Comparison of ENCODE assay signal across 23 cellular contexts in genomic region chr7:121404348-121404747, GRCh38. TPM values are rescaled to one million over a fixed set of nuclear protein-coding genes. Genes with fewer than 3 reads are reported as not detected.
DNase-seq lines count a peak whose midpoint lies in the region; TF ChIP-seq lines count a peak whose summit lies in the region.
"Had no signal": no experiment of that assay in that cellular context is flagged by ENCODE, and none has a peak within 500 bp of the region (broad histone marks: within the 10 kb centered on the region; RNA-seq: fewer than 3 reads in every experiment).

No MANE protein-coding gene starts in this region.

- CTCF ChIA-PET in GM10248 (lab: Yijun Ruan, JAX), result interaction anchor here (0.7 to 1.0 kb wide), 3 partner anchors 8 to 145 kb away, joined by 3 read pairs; partner anchors contain the start of gene FAM3C

- WGBS in spleen, 5 donors, result 86 to 97% (median 93%) methylated on average over 2 of the region's 2 CpGs

- H3K27me3 ChIP-seq in osteoblast (ENCODE audit: insufficient read depth, low read length), result no peaks in the 10 kb centered on the region
- no peaks in the 10 kb centered on the region for H3K27me3 ChIP-seq in spleen (replicated peaks in 1 of 7)
- H3K27me3 ChIP-seq: BE2C; BLaER1 treated with 17β-estradiol and CSF1 and Interleukin-3, amounts not matched to agents 10 nM and 100 nM had no signal

- no peak overlapping the region for H3K4me2 ChIP-seq in osteoblast (ENCODE audit: insufficient read depth, low read length)
- H3K4me2 ChIP-seq: BLaER1 treated with 17β-estradiol and CSF1 and Interleukin-3, amounts not matched to agents 10 nM and 100 nM had no signal

- H3K27ac ChIP-seq in osteoblast (ENCODE audit: low read depth, low read length), result no peak overlapping the region
- no peak overlapping the region for H3K27ac ChIP-seq in spleen
- H3K27ac ChIP-seq: 22Rv1; BLaER1 treated with 17β-estradiol and CSF1 and Interleukin-3, amounts not matched to agents 10 nM and 100 nM; GM23248 had no signal

- H4K20me1 ChIP-seq in osteoblast (ENCODE audit: insufficient read depth, low read length), result no peaks in the 10 kb centered on the region
- H4K20me1 ChIP-seq: BLaER1 treated with 17β-estradiol and CSF1 and Interleukin-3, amounts not matched to agents 10 nM and 100 nM had no signal

- POLR2A ChIA-PET in GM10248 (lab: Yijun Ruan, JAX), result no interaction called here

- H3K27ac Mint-ChIP-seq in chondrocyte (ENCODE audit: unreplicated experiment), result no peak overlapping the region
- H3K27ac Mint-ChIP-seq: CD14-positive monocyte; CD4-positive, alpha-beta T cell; CD8-positive, alpha-beta memory T cell had no signal

- H3K36me3 ChIP-seq in osteoblast (ENCODE audit: insufficient read depth, low read length) (no peaks in the 10 kb centered on the region), spleen (no peaks in the 10 kb centered on the region)
- H3K36me3 ChIP-seq: BE2C; BLaER1 treated with 17β-estradiol and CSF1 and Interleukin-3, amounts not matched to agents 10 nM and 100 nM had no signal

- H3K9me3 Mint-ChIP-seq in chondrocyte (ENCODE audit: low read depth), result no peaks in the 10 kb centered on the region
- H3K9me3 Mint-ChIP-seq: CD4-positive, alpha-beta T cell; CD8-positive, alpha-beta memory T cell had no signal

- H3K27me3 Mint-ChIP-seq in chondrocyte (ENCODE audit: low read depth), result no peaks in the 10 kb centered on the region

- peaks cover 12% of the 10 kb centered on the region for H3K4me1 Mint-ChIP-seq in chondrocyte (ENCODE audit: low read depth)
- H3K4me1 Mint-ChIP-seq: CD14-positive monocyte; CD8-positive, alpha-beta memory T cell had no signal

- TF ChIP-seq CTCF in osteoblast (IDR thresholded peaks at IDR 0.05; ENCODE audit: extremely low read depth, low read depth, low read length), result no peak
- no peak for TF ChIP-seq CTCF in GM10248 (IDR thresholded peaks at IDR 0.05; ENCODE audit: control extremely low read depth, extremely low read depth, low read depth, missing control alignments)
- TF ChIP-seq CTCF in chondrocyte (IDR thresholded peaks at IDR 0.05), result no peak
- no peak for TF ChIP-seq CTCF in spleen (IDR thresholded peaks at IDR 0.05 in 8 of 11, conservative IDR thresholded peaks at IDR 0.05 in 3 of 11)

- intact Hi-C loops in spleen (cut with DNase I; ENCODE audit: low total_unique reads), result no loop called here

- DNase-seq in NCI-H748 (lab: John Stamatoyannopoulos, UW; ENCODE audit: unreplicated experiment), result peak; percentile 8
- no peak for DNase-seq in NCI-H748 treated with DMSO at 0.1 percent for 48 hours (lab: John Stamatoyannopoulos, UW)
- DNase-seq in NCI-H1436 treated with DMSO at 0.1 percent for 48 hours (lab: John Stamatoyannopoulos, UW), result peak; percentile 50
- DNase-seq in NCI-H69 (lab: John Stamatoyannopoulos, UW), result peak; percentile 42
- DNase-seq in osteoblast (ENCODE audit: insufficient read length, low spot score, missing footprints), result peak; percentile 39
- DNase-seq in GM10248 (ENCODE audit: extremely low spot score), result no peak
- no peak for DNase-seq in chondrocyte (ENCODE audit: low spot score)
- DNase-seq in spleen, result no peak
- DNase-seq: ACHN; AML-193; BE2C; CD4-positive, alpha-beta T cell; CD8-positive, alpha-beta memory T cell; DMS 273 treated with DMSO at 0.1 percent for 48 hours; DMS79; EL; GDM1; GM23248; H7; HCEC 1CT had no signal

- H3K4me3 Mint-ChIP-seq in chondrocyte (ENCODE audit: unreplicated experiment), result no peak overlapping the region
- H3K4me3 Mint-ChIP-seq: CD14-positive monocyte; CD4-positive, alpha-beta T cell; CD8-positive, alpha-beta memory T cell had no signal

- no peaks in the 10 kb centered on the region for H3K36me3 Mint-ChIP-seq in chondrocyte (ENCODE audit: low read depth)
- H3K36me3 Mint-ChIP-seq: CD14-positive monocyte; CD8-positive, alpha-beta memory T cell had no signal

- H3K9me3 ChIP-seq in osteoblast (ENCODE audit: low read depth, low read length) (no peaks in the 10 kb centered on the region), spleen (no peaks in the 10 kb centered on the region)
- H3K9me3 ChIP-seq: BE2C; BLaER1 treated with 17β-estradiol and CSF1 and Interleukin-3, amounts not matched to agents 10 nM and 100 nM had no signal

- no peak overlapping the region for H2AFZ ChIP-seq in osteoblast (ENCODE audit: low read length)
- H2AFZ ChIP-seq: GM23248 had no signal

- H3K4me1 ChIP-seq in osteoblast (ENCODE audit: insufficient read depth, low read length) (peaks cover 8% of the 10 kb centered on the region), spleen (no peaks in the 10 kb centered on the region)
- H3K4me1 ChIP-seq: BLaER1 treated with 17β-estradiol and CSF1 and Interleukin-3, amounts not matched to agents 10 nM and 100 nM had no signal

- H3K4me3 ChIP-seq in osteoblast (ENCODE audit: insufficient read depth, low read length) (no peak overlapping the region), spleen (no peak overlapping the region)
- H3K4me3 ChIP-seq: BLaER1 treated with 17β-estradiol and CSF1 and Interleukin-3, amounts not matched to agents 10 nM and 100 nM; GM23248 had no signal

- no peaks in the 10 kb centered on the region for H3K79me2 ChIP-seq in osteoblast (ENCODE audit: insufficient read depth, low read length)

- no peak for TF ChIP-seq POLR2A in spleen (IDR thresholded peaks at IDR 0.05)

RNA-seq across cellular contexts. Expression of gene FAM3C, which starts 8.2 kb away (rescaled TPM):
- total RNA-seq in osteoblast (65.5 and 67.2 TPM in 2 replicates), chondrocyte (36.7 to 52.9 TPM (median 38.6 TPM) in 3 replicates), spleen (10 to 100 TPM; 45.8 to 69.2 (median 56.3) TPM)
- 10 to 100 TPM; 35.4 to 45.4 (median 36.7) TPM for polyA plus RNA-seq in spleen

Comparison
In these comparisons a context has a peak if more than half of its experiments do, and no peak if none do; other contexts are left out.
1. DNase-seq: peak in NCI-H748 (single experiment), NCI-H1436 treated with DMSO at 0.1 percent for 48 hours (single experiment), NCI-H69 (single experiment) and osteoblast (single experiment); none in NCI-H748 treated with DMSO at 0.1 percent for 48 hours (single experiment), GM10248 (single experiment), chondrocyte (single experiment) and spleen (single experiment).